ENCODE assay signal across 11 cellular contexts in genomic region chr17:45306094-45306493, GRCh38. TPM values are rescaled to one million over a fixed set of nuclear protein-coding genes. Genes with fewer than 3 reads are reported as not detected.
DNase-seq lines count a peak whose midpoint lies in the region; ATAC-seq and TF ChIP-seq lines count a peak whose summit lies in the region.
"Had no signal": no experiment of that assay in that cellular context is flagged by ENCODE, and none has a peak within 500 bp of the region (broad histone marks: within the 10 kb centered on the region; RNA-seq: fewer than 3 reads in every experiment).

No MANE protein-coding gene starts in this region.

- H3K9ac ChIP-seq in smooth muscle cell (ENCODE audit: low read depth): no peak overlapping the region

- intact Hi-C loops in activated CD4-positive, alpha-beta T cell treated with anti-CD3 and anti-CD28 coated beads, Interleukin-2, amount 10 ng/mL, durations not matched to agents 24 days and 14 days (cut with micrococcal nuclease): loop anchor here (2.0 kb wide), 1 partner anchor 145 kb away; the partner anchor contains the start of gene HEXIM2
- intact Hi-C loops in left lung (cut with DNase I): no loop called here

- peak overlapping the region; percentile 0 to 83 for H3K27ac ChIP-seq in left lung
- H3K27ac ChIP-seq in smooth muscle cell (ENCODE audit: low read depth): peak overlapping the region; percentile 46

- H4K20me1 ChIP-seq in smooth muscle cell (ENCODE audit: low read depth): peaks cover 85% of the 10 kb centered on the region

- DNase-seq in activated CD4-positive, alpha-beta T cell treated with anti-CD3 and anti-CD28 coated beads, Interleukin-2, amount 10 ng/mL, durations not matched to agents 24 days and 14 days: no peak
- no peak for DNase-seq in activated CD4-positive, alpha-beta T cell treated with anti-CD3 and anti-CD28 coated beads, Interleukin-2, amount 50 U/mL, for 4 hours
- DNase-seq in T-helper 17 cell: no peak
- no peak for DNase-seq in left lung
- DNase-seq in smooth muscle cell (lab: John Stamatoyannopoulos, UW; ENCODE audit: unreplicated experiment): no peak
- no peak for DNase-seq in HuH-7.5 (ENCODE audit: low spot score)
- no peak for DNase-seq in NCI-H1105 (lab: John Stamatoyannopoulos, UW)
- DNase-seq: central memory CD4-positive, alpha-beta T cell; NCI-H1436 treated with DMSO at 0.1 percent for 48 hours had no signal

- TF ChIP-seq CTCF in left lung (IDR thresholded peaks at IDR 0.05) (no peak), smooth muscle cell (IDR thresholded peaks at IDR 0.05; ENCODE audit: borderline replicate concordance, insufficient read depth, poor library complexity, severe bottlenecking) (no peak)

- peaks cover 38% of the 10 kb centered on the region for H3K79me2 ChIP-seq in smooth muscle cell (ENCODE audit: low read depth)

- peak overlapping the region; percentile 26 for H3K4me2 ChIP-seq in smooth muscle cell

- peak overlapping the region; percentile 37 for H3K4me3 Mint-ChIP-seq in activated CD4-positive, alpha-beta T cell treated with anti-CD3 and anti-CD28 coated beads, Interleukin-2, amount 10 ng/mL, durations not matched to agents 24 days and 14 days
- H3K4me3 Mint-ChIP-seq in T-helper 17 cell: no peak overlapping the region

- H3K4me1 ChIP-seq in left lung: peaks cover 40 to 88% of the 10 kb centered on the region in 2 donors
- no peaks in the 10 kb centered on the region for H3K4me1 ChIP-seq in smooth muscle cell (ENCODE audit: low read depth)

- H3K27me3 ChIP-seq in left lung (no peaks in the 10 kb centered on the region), smooth muscle cell (ENCODE audit: low read depth) (no peaks in the 10 kb centered on the region)

- peaks cover 68% of the 10 kb centered on the region for H3K4me1 Mint-ChIP-seq in activated CD4-positive, alpha-beta T cell treated with anti-CD3 and anti-CD28 coated beads, Interleukin-2, amount 10 ng/mL, durations not matched to agents 24 days and 14 days
- H3K4me1 Mint-ChIP-seq in T-helper 17 cell: peaks cover 53% of the 10 kb centered on the region

- H3K9me3 ChIP-seq in T-helper 17 cell (ENCODE audit: control insufficient read depth, low read length, poor library complexity, severe bottlenecking) (no peaks in the 10 kb centered on the region), left lung (no peaks in the 10 kb centered on the region), smooth muscle cell (replicated peaks; ENCODE audit: low read depth) (no peaks in the 10 kb centered on the region)

- no peaks in the 10 kb centered on the region for H3K9me3 Mint-ChIP-seq in activated CD4-positive, alpha-beta T cell treated with anti-CD3 and anti-CD28 coated beads, Interleukin-2, amount 10 ng/mL, durations not matched to agents 24 days and 14 days

- peaks cover 59% of the 10 kb centered on the region for H3K36me3 Mint-ChIP-seq in activated CD4-positive, alpha-beta T cell treated with anti-CD3 and anti-CD28 coated beads, Interleukin-2, amount 10 ng/mL, durations not matched to agents 24 days and 14 days (ENCODE audit: low read depth)
- H3K36me3 Mint-ChIP-seq in T-helper 17 cell (ENCODE audit: low read depth): no peaks in the 10 kb centered on the region

- H2AFZ ChIP-seq in smooth muscle cell (ENCODE audit: low read depth): no peak overlapping the region

- H3K36me3 ChIP-seq in left lung (peaks cover 0 to 6% of the 10 kb centered on the region in 2 donors), smooth muscle cell (ENCODE audit: low read depth) (no peaks in the 10 kb centered on the region)

- H3F3A ChIP-seq in smooth muscle cell (ENCODE audit: low read depth): peaks cover 19% of the 10 kb centered on the region

- 65% methylated on average over 4 of the region's 4 CpGs for WGBS in smooth muscle cell (ENCODE audit: low lambda C conversion rate)

- ATAC-seq in T-helper 17 cell (no peak), left lung (no peak), HG03196 (IDR thresholded peaks at IDR 0.05; ENCODE audit: unreplicated experiment) (no peak)

- H3K27ac Mint-ChIP-seq in activated CD4-positive, alpha-beta T cell treated with anti-CD3 and anti-CD28 coated beads, Interleukin-2, amount 10 ng/mL, durations not matched to agents 24 days and 14 days: peak overlapping the region; percentile 85
- peak overlapping the region; percentile 92 for H3K27ac Mint-ChIP-seq in T-helper 17 cell

- H3K4me3 ChIP-seq in left lung (no peak overlapping the region), smooth muscle cell (no peak overlapping the region)

- H3K27me3 Mint-ChIP-seq in activated CD4-positive, alpha-beta T cell treated with anti-CD3 and anti-CD28 coated beads, Interleukin-2, amount 10 ng/mL, durations not matched to agents 24 days and 14 days: no peaks in the 10 kb centered on the region
- no peaks in the 10 kb centered on the region for H3K27me3 Mint-ChIP-seq in T-helper 17 cell
- H3K27me3 Mint-ChIP-seq: progenitor cell of endocrine pancreas had no signal

RNA-seq across cellular contexts. Expression of gene MAP3K14, which starts 10.7 kb away (rescaled TPM):
- 57.4 and 61.0 TPM in 2 replicates for total RNA-seq in activated CD4-positive, alpha-beta T cell treated with anti-CD3 and anti-CD28 coated beads, Interleukin-2, amount 10 ng/mL, durations not matched to agents 24 days and 14 days
- total RNA-seq in T-helper 17 cell: 10 to 100 TPM; 43.8 to 49.1 TPM
- 10 to 100 TPM; 11.3 to 13.1 TPM for total RNA-seq in left lung
- total RNA-seq in smooth muscle cell: 1.5 and 1.7 TPM in 2 replicates
- 1.8 and 2.7 TPM in 2 replicates for polyA plus RNA-seq in smooth muscle cell

RNA-seq across cellular contexts. Expression of gene SPATA32, which starts 44.2 kb away (rescaled TPM):
- total RNA-seq in activated CD4-positive, alpha-beta T cell treated with anti-CD3 and anti-CD28 coated beads, Interleukin-2, amount 10 ng/mL, durations not matched to agents 24 days and 14 days: 0.28 and 0.40 TPM in 2 replicates
- under 1 TPM in 1 of 2 donors, not detected in 1; 0.17 TPM for total RNA-seq in T-helper 17 cell
- not detected for total RNA-seq in left lung
- total RNA-seq in smooth muscle cell: not detected in 2 replicates
- 0.27 TPM in 1 of 2 replicates, not detected in the other for polyA plus RNA-seq in smooth muscle cell
